24 cellular contexts compared by ENCODE assay signal in genomic region chr10:78337016-78337415, GRCh38.
DNase-seq lines count a peak whose midpoint lies in the region; ATAC-seq and TF ChIP-seq lines count a peak whose summit lies in the region.
"Had no signal": no experiment of that assay in that cellular context is flagged by ENCODE, and none has a peak within 500 bp of the region (broad histone marks: within the 10 kb centered on the region; RNA-seq: fewer than 3 reads in every experiment).

No MANE protein-coding gene starts in this region.

- no peaks in the 10 kb centered on the region for H3K27me3 ChIP-seq in SK-N-SH (ENCODE audit: insufficient read depth)
- no peaks in the 10 kb centered on the region for H3K27me3 ChIP-seq in thoracic aorta (replicated peaks; ENCODE audit: insufficient read depth)
- H3K27me3 ChIP-seq in WERI-Rb-1 (ENCODE audit: insufficient read depth, low read depth, severe bottlenecking), result no peaks in the 10 kb centered on the region
- H3K27me3 ChIP-seq: breast epithelium, neutrophil, transverse colon had no signal

- POLR2A ChIA-PET in SK-N-SH (lab: Yijun Ruan, JAX), result no interaction called here

- H3K27me3 Mint-ChIP-seq in neural crest cell (ENCODE audit: low read depth) (no peaks in the 10 kb centered on the region), immature natural killer cell (ENCODE audit: low read depth in 3 of 3) (peaks cover 0 to 3% (median 1%) of the 10 kb centered on the region in 3 donors)
- H3K27me3 Mint-ChIP-seq: CD4-positive, CD25-positive, alpha-beta regulatory T cell; IgD-negative memory B cell; stimulated activated naive CD8-positive, alpha-beta T cell treated with anti-CD3 and anti-CD28 coated beads, Interleukin-15, Interleukin-2, amounts not matched to agents 100 ng/mL and 50 ng/mL, for 24 hours had no signal

- no peak for ATAC-seq in SK-N-SH treated with all-trans-retinoic acid at 6 μM for 48 hours
- no peak for ATAC-seq in thoracic aorta (ENCODE audit: insufficient number of reproducible peaks, low FRiP score, low read depth)
- ATAC-seq in HG02870 (IDR thresholded peaks at IDR 0.05; ENCODE audit: unreplicated experiment), result no peak
- ATAC-seq: GM12878 had no signal

- H3K27ac Mint-ChIP-seq in neural crest cell (ENCODE audit: unreplicated experiment) (peak overlapping the region; percentile 81), immature natural killer cell (no peak overlapping the region)
- H3K27ac Mint-ChIP-seq: activated B cell treated with CpG ODN at 0.5 μM for 24 hours; CD4-positive, CD25-positive, alpha-beta regulatory T cell; IgD-negative memory B cell; stimulated activated naive CD8-positive, alpha-beta T cell treated with anti-CD3 and anti-CD28 coated beads, Interleukin-15, Interleukin-2, amounts not matched to agents 100 ng/mL and 50 ng/mL, for 24 hours had no signal

- H3K4me3 Mint-ChIP-seq in neural crest cell (no peak overlapping the region), immature natural killer cell (no peak overlapping the region)
- H3K4me3 Mint-ChIP-seq: activated B cell treated with CpG ODN at 0.5 μM for 24 hours; CD4-positive, CD25-positive, alpha-beta regulatory T cell; IgD-negative memory B cell; stimulated activated naive CD8-positive, alpha-beta T cell treated with anti-CD3 and anti-CD28 coated beads, Interleukin-15, Interleukin-2, amounts not matched to agents 100 ng/mL and 50 ng/mL, for 24 hours had no signal

- H3K36me3 ChIP-seq in SK-N-SH (replicated peaks in 1 of 2; ENCODE audit: control insufficient read depth in 1 of 2, insufficient read depth in 2 of 2, low read length in 1 of 2), result no peaks in the 10 kb centered on the region
- H3K36me3 ChIP-seq in thoracic aorta, result no peaks in the 10 kb centered on the region
- no peaks in the 10 kb centered on the region for H3K36me3 ChIP-seq in WERI-Rb-1
- H3K36me3 ChIP-seq: breast epithelium, neutrophil, transverse colon had no signal

- H3K9ac ChIP-seq in SK-N-SH, result no peak overlapping the region

- peaks cover 19% of the 10 kb centered on the region for H3F3A ChIP-seq in SK-N-SH (replicated peaks; ENCODE audit: insufficient read depth)

- DNase-seq in SK-N-SH, result no peak
- peak; percentile 28 for DNase-seq in ecto neural progenitor cell (ENCODE audit: low spot score)
- no peak for DNase-seq in neural crest cell (ENCODE audit: low read depth, low spot score)
- DNase-seq in thoracic aorta (ENCODE audit: low spot score), result no peak
- no peak for DNase-seq in immature natural killer cell
- no peak for DNase-seq in WERI-Rb-1
- DNase-seq: activated B cell treated with CpG ODN at 0.5 μM for 24 hours; activated CD4-positive, alpha-beta T cell treated with anti-CD3 and anti-CD28 coated beads, Interleukin-2, amount 50 U/mL, for 4 hours; CD4-positive, CD25-positive, alpha-beta regulatory T cell; NCI-H1105 treated with DMSO at 0.1 percent for 48 hours; NCI-H2029 treated with DMSO at 0.1 percent for 48 hours; NCI-H345; NCI-H774; retina; transverse colon had no signal

- H3K4me1 ChIP-seq in SK-N-SH (ENCODE audit: control insufficient read depth in 1 of 2, insufficient read depth in 2 of 2, low read depth in 1 of 2, low read length in 1 of 2) (peaks cover 19 to 25% of the 10 kb centered on the region in 2 experiments; a peak in 2 of 4 replicates), thoracic aorta (ENCODE audit: control insufficient read depth in 1 of 2, low read depth in 2 of 2) (peaks cover 35 to 82% of the 10 kb centered on the region in 2 donors)

- H3K4me3 ChIP-seq in SK-N-SH (ENCODE audit: low read depth in 2 of 2, low read length in 1 of 2), result no peak overlapping the region
- H3K4me3 ChIP-seq in thoracic aorta, result no peak overlapping the region
- H3K4me3 ChIP-seq in WERI-Rb-1 (ENCODE audit: low read depth, low read length), result no peak overlapping the region
- H3K4me3 ChIP-seq: breast epithelium, GM12878, lung, transverse colon had no signal

- H2AFZ ChIP-seq in SK-N-SH (ENCODE audit: low read depth), result no peak overlapping the region

- TF ChIP-seq EP300 in SK-N-SH (IDR thresholded peaks at IDR 0.05; ENCODE audit: borderline replicate concordance in 1 of 2, low read depth in 1 of 2, low read length in 1 of 2), result no peak

- H4K20me1 ChIP-seq in SK-N-SH (ENCODE audit: insufficient read depth), result no peaks in the 10 kb centered on the region

- WGBS in SK-N-SH (ENCODE audit: low lambda C conversion rate), result 94% methylated on average over 2 of the region's 4 CpGs

- H3K9me3 Mint-ChIP-seq in neural crest cell, result peaks cover 4% of the 10 kb centered on the region
- H3K9me3 Mint-ChIP-seq in immature natural killer cell, result peaks cover 0 to 2% (median 0%) of the 10 kb centered on the region in 6 donors
- H3K9me3 Mint-ChIP-seq: activated B cell treated with CpG ODN at 0.5 μM for 24 hours; CD4-positive, CD25-positive, alpha-beta regulatory T cell; stimulated activated naive CD8-positive, alpha-beta T cell treated with anti-CD3 and anti-CD28 coated beads, Interleukin-15, Interleukin-2, amounts not matched to agents 100 ng/mL and 50 ng/mL, for 24 hours had no signal

- no peak overlapping the region for H3K4me2 ChIP-seq in SK-N-SH

- TF ChIP-seq RAD21 in SK-N-SH (IDR thresholded peaks at IDR 0.05; ENCODE audit: low read length), result no peak

- H3K27ac ChIP-seq in SK-N-SH (ENCODE audit: low read depth in 2 of 2, low read length in 1 of 2), result peak overlapping the region; percentile 84 to 86; a peak in 3 of 4 replicates
- H3K27ac ChIP-seq in thoracic aorta, result peak overlapping the region; percentile 69
- H3K27ac ChIP-seq in WERI-Rb-1, result no peak overlapping the region
- H3K27ac ChIP-seq: 22Rv1, breast epithelium, neutrophil had no signal

- peaks cover 38% of the 10 kb centered on the region for H3K4me1 Mint-ChIP-seq in neural crest cell
- no peaks in the 10 kb centered on the region for H3K4me1 Mint-ChIP-seq in immature natural killer cell
- H3K4me1 Mint-ChIP-seq: activated B cell treated with CpG ODN at 0.5 μM for 24 hours; CD4-positive, CD25-positive, alpha-beta regulatory T cell had no signal

- H3K36me3 Mint-ChIP-seq in neural crest cell (ENCODE audit: low read depth), result peaks cover 4% of the 10 kb centered on the region
- no peaks in the 10 kb centered on the region for H3K36me3 Mint-ChIP-seq in immature natural killer cell
- H3K36me3 Mint-ChIP-seq: CD4-positive, CD25-positive, alpha-beta regulatory T cell had no signal

- H3K79me2 ChIP-seq in SK-N-SH (ENCODE audit: insufficient read depth), result no peaks in the 10 kb centered on the region

- CTCF ChIA-PET in SK-N-SH (lab: Yijun Ruan, JAX), result interaction anchor here (1.1 to 1.3 kb wide), 2 partner anchors 25 to 33 kb away, joined by 3 read pairs; no protein-coding TSS in a partner anchor

- H3K9me3 ChIP-seq in SK-N-SH (no peaks in the 10 kb centered on the region), thoracic aorta (no peaks in the 10 kb centered on the region), WERI-Rb-1 (ENCODE audit: severe bottlenecking) (peaks cover 4% of the 10 kb centered on the region)
- H3K9me3 ChIP-seq: neutrophil, transverse colon had no signal

- no peaks in the 10 kb centered on the region for H3K9me2 ChIP-seq in SK-N-SH

- TF ChIP-seq CTCF in SK-N-SH (IDR thresholded peaks at IDR 0.05) (no peak), neural crest cell (conservative IDR thresholded peaks at IDR 0.05) (no peak), thoracic aorta (IDR thresholded peaks at IDR 0.05) (no peak), WERI-Rb-1 (IDR thresholded peaks at IDR 0.05; ENCODE audit: low read depth, low read length) (no peak)

TF ChIP-seq in SK-N-SH, 30 proteins besides CTCF, POLR2A, EP300 and RAD21:
- TF ChIP-seq NRF1 (IDR thresholded peaks at IDR 0.05; ENCODE audit: low read depth, low read length), result no peak
- TF ChIP-seq TEAD4 (IDR thresholded peaks at IDR 0.05; ENCODE audit: borderline replicate concordance, insufficient read depth), result no peak
- no peak for TF ChIP-seq TAF1 (IDR thresholded peaks at IDR 0.05; ENCODE audit: borderline replicate concordance, low read depth, low read length)
- TF ChIP-seq POLR2AphosphoS5 (IDR thresholded peaks at IDR 0.05; ENCODE audit: low read depth, low read length), result no peak
- TF ChIP-seq CHD2 (IDR thresholded peaks at IDR 0.05; ENCODE audit: low read length, partially characterized antibody), result no peak
- no peak for TF ChIP-seq FOSL2 (IDR thresholded peaks at IDR 0.05; ENCODE audit: borderline replicate concordance, low read depth)
- TF ChIP-seq, protein P1, sequence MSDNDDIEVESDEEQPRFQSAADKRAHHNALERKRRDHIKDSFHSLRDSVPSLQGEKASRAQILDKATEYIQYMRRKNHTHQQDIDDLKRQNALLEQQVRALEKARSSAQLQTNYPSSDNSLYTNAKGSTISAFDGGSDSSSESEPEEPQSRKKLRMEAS (IDR thresholded peaks at IDR 0.05; ENCODE audit: low read depth), result no peak
- TF ChIP-seq MEF2A (IDR thresholded peaks at IDR 0.05; ENCODE audit: borderline replicate concordance, low read depth), result no peak

TF ChIP-seq in SK-N-SH treated with all-trans-retinoic acid at 6 μM for 48 hours, 23 proteins besides CTCF, POLR2A, EP300 and RAD21 (continues in another document):
- TF ChIP-seq ZFP3 (CRISPR knock-in tag; IDR thresholded peaks at IDR 0.05) (no peak), ZNF70 (CRISPR knock-in tag; IDR thresholded peaks at IDR 0.05) (no peak), GLIS3 (CRISPR knock-in tag; IDR thresholded peaks at IDR 0.05) (no peak), ZFP30 (CRISPR knock-in tag; IDR thresholded peaks at IDR 0.05) (no peak), PPARA (CRISPR knock-in tag; IDR thresholded peaks at IDR 0.05; ENCODE audit: borderline replicate concordance) (no peak), RARB (CRISPR knock-in tag; IDR thresholded peaks at IDR 0.05) (no peak)
- TF ChIP-seq, protein P2, sequence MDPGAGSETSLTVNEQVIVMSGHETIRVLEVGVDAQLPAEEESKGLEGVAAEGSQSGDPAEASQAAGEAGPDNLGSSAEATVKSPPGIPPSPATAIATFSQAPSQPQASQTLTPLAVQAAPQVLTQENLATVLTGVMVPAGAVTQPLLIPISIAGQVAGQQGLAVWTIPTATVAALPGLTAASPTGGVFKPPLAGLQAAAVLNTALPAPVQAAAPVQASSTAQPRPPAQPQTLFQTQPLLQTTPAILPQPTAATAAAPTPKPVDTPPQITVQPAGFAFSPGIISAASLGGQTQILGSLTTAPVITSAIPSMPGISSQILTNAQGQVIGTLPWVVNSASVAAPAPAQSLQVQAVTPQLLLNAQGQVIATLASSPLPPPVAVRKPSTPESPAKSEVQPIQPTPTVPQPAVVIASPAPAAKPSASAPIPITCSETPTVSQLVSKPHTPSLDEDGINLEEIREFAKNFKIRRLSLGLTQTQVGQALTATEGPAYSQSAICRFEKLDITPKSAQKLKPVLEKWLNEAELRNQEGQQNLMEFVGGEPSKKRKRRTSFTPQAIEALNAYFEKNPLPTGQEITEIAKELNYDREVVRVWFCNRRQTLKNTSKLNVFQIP (CRISPR knock-in tag; IDR thresholded peaks at IDR 0.05; ENCODE audit: borderline replicate concordance, low read depth), result no peak
